ENCODE assay signal across 14 cellular contexts in genomic region chr6:170575250-170575649, GRCh38. TPM values are rescaled to one million over a fixed set of nuclear protein-coding genes. Genes with fewer than 3 reads are reported as not detected.
DNase-seq lines count a peak whose midpoint lies in the region; ATAC-seq, FAIRE-seq and TF ChIP-seq lines count a peak whose summit lies in the region.
"Had no signal": no experiment of that assay in that cellular context is flagged by ENCODE, and none has a peak within 500 bp of the region (broad histone marks: within the 10 kb centered on the region; RNA-seq: fewer than 3 reads in every experiment).

No MANE protein-coding gene starts in this region.

- H3K27ac ChIP-seq in Panc1 (ENCODE audit: low read length) (no peak overlapping the region), fibroblast of lung (ENCODE audit: insufficient read depth, low read length) (no peak overlapping the region)
- H3K27ac ChIP-seq: coronary artery, upper lobe of left lung had no signal

- no peak overlapping the region for H3K27ac Mint-ChIP-seq in activated CD4-positive, alpha-beta T cell treated with anti-CD3 and anti-CD28 coated beads, Interleukin-2, amount 10 ng/mL, durations not matched to agents 7 days and 5 days
- H3K27ac Mint-ChIP-seq in activated naive CD8-positive, alpha-beta T cell treated with anti-CD3 and anti-CD28 coated beads, Interleukin-2, amount 50 U/mL, for 24 hours, result no peak overlapping the region
- H3K27ac Mint-ChIP-seq: T-helper 2 cell treated with Interferon-gamma antibody and Interleukin-4, amounts not matched to agents 5 μg/mL and 100 μg/mL, for 36 hours had no signal

- POLR2A ChIA-PET in AG04449 (lab: Yijun Ruan, JAX), result interaction anchor here (1.4 kb wide), 1 partner anchor 9 kb away, joined by 8 read pairs; the partner anchor contains the start of gene PDCD2
- POLR2A ChIA-PET in Panc1 (lab: Charles Lee), result no interaction called here
- POLR2A ChIA-PET in activated CD4-positive, alpha-beta T cell treated with anti-CD3 and anti-CD28 coated beads, Interleukin-2, amount 10 ng/mL, durations not matched to agents 7 days and 5 days (lab: Charles Lee), result no interaction called here

- H3K4me3 ChIP-seq in AG04449 (ENCODE audit: low read depth, low read length), result no peak overlapping the region
- no peak overlapping the region for H3K4me3 ChIP-seq in Panc1 (ENCODE audit: low read depth in 2 of 2, low read length in 2 of 2)
- H3K4me3 ChIP-seq in fibroblast of lung (replicated peaks in 1 of 4; ENCODE audit: control extremely low read depth in 1 of 4, insufficient read depth in 1 of 4, low read depth in 3 of 4, low read length in 4 of 4), result no peak overlapping the region
- H3K4me3 ChIP-seq: coronary artery, upper lobe of left lung had no signal

- no peaks in the 10 kb centered on the region for H3K27me3 ChIP-seq in Panc1 (ENCODE audit: control insufficient read depth, insufficient read depth, low read length)
- no peaks in the 10 kb centered on the region for H3K27me3 ChIP-seq in fibroblast of lung (ENCODE audit: control insufficient read depth, insufficient read depth, low read length)
- H3K27me3 ChIP-seq: upper lobe of left lung had no signal

- no peaks in the 10 kb centered on the region for H3K4me1 Mint-ChIP-seq in activated CD4-positive, alpha-beta T cell treated with anti-CD3 and anti-CD28 coated beads, Interleukin-2, amount 10 ng/mL, durations not matched to agents 7 days and 5 days
- H3K4me1 Mint-ChIP-seq in activated naive CD8-positive, alpha-beta T cell treated with anti-CD3 and anti-CD28 coated beads, Interleukin-2, amount 50 U/mL, for 24 hours, result peaks cover 7% of the 10 kb centered on the region

- H3K79me2 ChIP-seq in fibroblast of lung (ENCODE audit: control insufficient read depth, insufficient read depth, low read length), result no peaks in the 10 kb centered on the region

- no peaks in the 10 kb centered on the region for H3K4me1 ChIP-seq in Panc1 (ENCODE audit: control insufficient read depth, insufficient read depth, low read length)
- H3K4me1 ChIP-seq in fibroblast of lung (ENCODE audit: control insufficient read depth, extremely low read depth, insufficient read depth, low read length), result no peaks in the 10 kb centered on the region
- H3K4me1 ChIP-seq: upper lobe of left lung had no signal

- no peaks in the 10 kb centered on the region for H3K27me3 Mint-ChIP-seq in activated CD4-positive, alpha-beta T cell treated with anti-CD3 and anti-CD28 coated beads, Interleukin-2, amount 10 ng/mL, durations not matched to agents 7 days and 5 days
- no peaks in the 10 kb centered on the region for H3K27me3 Mint-ChIP-seq in activated naive CD8-positive, alpha-beta T cell treated with anti-CD3 and anti-CD28 coated beads, Interleukin-2, amount 50 U/mL, for 24 hours

- BruUV-seq in Panc1 (replicated peaks; lab: Mats Ljungman, UMichigan), result no TSS peak

- no peak for DNase-seq in AG04449 (ENCODE audit: low read depth, low spot score)
- no peak for DNase-seq in Panc1 (ENCODE audit: low read depth, low spot score)
- peak in 1 of 2 donors; percentile 20 for DNase-seq in fibroblast of lung (ENCODE audit: low read depth in 2 of 2)
- no peak for DNase-seq in stimulated activated CD4-positive, alpha-beta T cell treated with anti-CD3 and anti-CD28 coated beads, Interleukin-4, amount 100 ng/mL, for 1 hour
- DNase-seq in activated CD4-positive, alpha-beta T cell treated with anti-CD3 and anti-CD28 coated beads, Interleukin-2, amount 10 ng/mL, durations not matched to agents 7 days and 5 days, result no peak
- DNase-seq in activated naive CD8-positive, alpha-beta T cell treated with anti-CD3 and anti-CD28 coated beads, Interleukin-2, amount 50 U/mL, for 24 hours, result no peak
- no peak for DNase-seq in NCI-H1694 treated with DMSO at 0.1 percent for 48 hours (lab: John Stamatoyannopoulos, UW)
- DNase-seq: activated T-cell treated with anti-CD3 and anti-CD28 coated beads, Interleukin-2, amount 50 U/mL, for 4 hours; NCI-H526 treated with DMSO at 0.1 percent for 48 hours; occipital lobe; upper lobe of left lung had no signal

- no peaks in the 10 kb centered on the region for H4K20me1 ChIP-seq in fibroblast of lung (ENCODE audit: control insufficient read depth, extremely low read depth, insufficient read depth, low read length)

- H3K9me3 ChIP-seq in Panc1 (ENCODE audit: control insufficient read depth, insufficient read depth, low read depth, low read length) (no peaks in the 10 kb centered on the region), fibroblast of lung (ENCODE audit: control insufficient read depth, insufficient read depth, low read depth, low read length) (no peaks in the 10 kb centered on the region)
- H3K9me3 ChIP-seq: upper lobe of left lung had no signal

- peak; percentile 71 for ATAC-seq in Panc1
- no peak for ATAC-seq in activated naive CD8-positive, alpha-beta T cell treated with anti-CD3 and anti-CD28 coated beads, Interleukin-2, amount 50 U/mL, for 24 hours
- ATAC-seq: activated T-cell treated with anti-CD3 and anti-CD28 coated beads, Interleukin-2, amount 50 U/mL, for 4 hours had no signal

- CTCF ChIA-PET in AG04449 (lab: Yijun Ruan, JAX), result interaction anchor here (1.3 to 2.1 kb wide), 2 partner anchors 9 to 10 kb away, joined by 3 to 10 read pairs; no protein-coding TSS in a partner anchor
- CTCF ChIA-PET in Panc1 (lab: Charles Lee), result interaction anchor here (0.7 kb wide), 1 partner anchor 10 kb away, joined by 3 read pairs; no protein-coding TSS in a partner anchor
- CTCF ChIA-PET in activated CD4-positive, alpha-beta T cell treated with anti-CD3 and anti-CD28 coated beads, Interleukin-2, amount 10 ng/mL, durations not matched to agents 7 days and 5 days (lab: Charles Lee), result interaction anchor here (1.2 to 2.1 kb wide), 2 partner anchors 19 to 22 kb away, joined by 4 to 5 read pairs; partner anchors contain the start of genes PSMB1 and TBP

- no peak overlapping the region for H3K9ac ChIP-seq in fibroblast of lung (ENCODE audit: insufficient read depth, low read length)

- no peak overlapping the region for H2AFZ ChIP-seq in fibroblast of lung (ENCODE audit: low read length)

- H3K36me3 Mint-ChIP-seq in activated CD4-positive, alpha-beta T cell treated with anti-CD3 and anti-CD28 coated beads, Interleukin-2, amount 10 ng/mL, durations not matched to agents 7 days and 5 days (ENCODE audit: low read depth), result peaks cover 44% of the 10 kb centered on the region
- H3K36me3 Mint-ChIP-seq in activated naive CD8-positive, alpha-beta T cell treated with anti-CD3 and anti-CD28 coated beads, Interleukin-2, amount 50 U/mL, for 24 hours (ENCODE audit: low read depth), result peaks cover 39% of the 10 kb centered on the region

- H3K36me3 ChIP-seq in Panc1 (ENCODE audit: control insufficient read depth, insufficient read depth, low read length) (peaks cover 65% of the 10 kb centered on the region), fibroblast of lung (ENCODE audit: control insufficient read depth, insufficient read depth, low read length) (peaks cover 4% of the 10 kb centered on the region)

- in situ Hi-C loops in Panc1 (cut with HindIII; ENCODE audit: low pct_unique_long_range_greater_than_20kb, low sequenced_read_pairs), result no loop called here

- no peak overlapping the region for H3K4me2 ChIP-seq in fibroblast of lung (ENCODE audit: extremely low read depth, insufficient read depth, low read length)

- H3K9me3 Mint-ChIP-seq in activated CD4-positive, alpha-beta T cell treated with anti-CD3 and anti-CD28 coated beads, Interleukin-2, amount 10 ng/mL, durations not matched to agents 7 days and 5 days, result no peaks in the 10 kb centered on the region
- H3K9me3 Mint-ChIP-seq in activated naive CD8-positive, alpha-beta T cell treated with anti-CD3 and anti-CD28 coated beads, Interleukin-2, amount 50 U/mL, for 24 hours, result no peaks in the 10 kb centered on the region
- H3K9me3 Mint-ChIP-seq: activated T-cell treated with anti-CD3 and anti-CD28 coated beads, Interleukin-2, amount 50 U/mL, for 4 hours; T-helper 2 cell treated with Interferon-gamma antibody and Interleukin-4, amounts not matched to agents 5 μg/mL and 100 μg/mL, for 36 hours had no signal

- peak; percentile 67 for FAIRE-seq in G401.6 (lab: Jason Lieb, UNC)

- H3K4me3 Mint-ChIP-seq in activated CD4-positive, alpha-beta T cell treated with anti-CD3 and anti-CD28 coated beads, Interleukin-2, amount 10 ng/mL, durations not matched to agents 7 days and 5 days, result no peak overlapping the region
- no peak overlapping the region for H3K4me3 Mint-ChIP-seq in activated naive CD8-positive, alpha-beta T cell treated with anti-CD3 and anti-CD28 coated beads, Interleukin-2, amount 50 U/mL, for 24 hours
- H3K4me3 Mint-ChIP-seq: activated T-cell treated with anti-CD3 and anti-CD28 coated beads, Interleukin-2, amount 50 U/mL, for 4 hours; T-helper 2 cell treated with Interferon-gamma antibody and Interleukin-4, amounts not matched to agents 5 μg/mL and 100 μg/mL, for 36 hours had no signal

- intact Hi-C loops in Panc1 (cut with micrococcal nuclease; ENCODE audit: unreplicated experiment), result no loop called here

- TF ChIP-seq CTCF in AG04449 (IDR thresholded peaks at IDR 0.05; ENCODE audit: insufficient read depth, low read length, missing control alignments) (peak; percentile 26), Panc1 (IDR thresholded peaks at IDR 0.05) (peak; percentile 72), fibroblast of lung (conservative IDR thresholded peaks at IDR 0.05 in 1 of 2, IDR thresholded peaks at IDR 0.05 in 1 of 2; ENCODE audit: low read depth in 1 of 2, low read length in 2 of 2) (peak; percentile 18 to 45)

RNA-seq across cellular contexts. Expression of gene PDCD2, which starts 9.2 kb away (rescaled TPM):
- total RNA-seq in Panc1 (2021; ENCODE audit: unreplicated experiment) (121 TPM), fibroblast of lung (39.6 and 62.4 TPM in 2 replicates)
- 88.0 TPM for polyA plus RNA-seq in Panc1 (2012; ENCODE audit: insufficient read length)
- 55.6 and 56.6 TPM in 2 replicates for polyA plus RNA-seq in fibroblast of lung
- 53.5 and 58.3 TPM in 2 replicates for polyA plus RNA-seq in fibroblast of lung (2012)
- 19.9 and 29.3 TPM in 2 replicates for polyA minus RNA-seq in fibroblast of lung (ENCODE audit: low replicate concordance)
- 10 to 100 TPM; 88.7 to 96.3 TPM for total RNA-seq in activated CD4-positive, alpha-beta T cell treated with anti-CD3 and anti-CD28 coated beads, Interleukin-2, amount 10 ng/mL, durations not matched to agents 7 days and 5 days

RNA-seq across cellular contexts. Expression of gene TBP, which starts 21.1 kb away (rescaled TPM):
- total RNA-seq in Panc1 (2021; ENCODE audit: unreplicated experiment), result 26.4 TPM
- polyA plus RNA-seq in Panc1 (2012; ENCODE audit: insufficient read length), result 27.5 TPM
- 7.8 and 8.7 TPM in 2 replicates for total RNA-seq in fibroblast of lung
- 14.2 and 14.4 TPM in 2 replicates for polyA plus RNA-seq in fibroblast of lung
- polyA plus RNA-seq in fibroblast of lung (2012), result 8.5 and 9.0 TPM in 2 replicates
- 3.4 and 3.5 TPM in 2 replicates for polyA minus RNA-seq in fibroblast of lung (ENCODE audit: low replicate concordance)
- total RNA-seq in activated CD4-positive, alpha-beta T cell treated with anti-CD3 and anti-CD28 coated beads, Interleukin-2, amount 10 ng/mL, durations not matched to agents 7 days and 5 days, result 10 to 100 TPM; 19.7 to 23.6 TPM

RNA-seq across cellular contexts. Expression of gene PSMB1, which starts 22.1 kb away (rescaled TPM):
- total RNA-seq in Panc1 (2021; ENCODE audit: unreplicated experiment), result 305 TPM
- polyA plus RNA-seq in Panc1 (2012; ENCODE audit: insufficient read length), result 378 TPM
- total RNA-seq in fibroblast of lung, result 227 and 245 TPM in 2 replicates
- polyA plus RNA-seq in fibroblast of lung, result 489 and 585 TPM in 2 replicates
- 289 and 347 TPM in 2 replicates for polyA plus RNA-seq in fibroblast of lung (2012)
- 119 and 149 TPM in 2 replicates for polyA minus RNA-seq in fibroblast of lung (ENCODE audit: low replicate concordance)
- total RNA-seq in activated CD4-positive, alpha-beta T cell treated with anti-CD3 and anti-CD28 coated beads, Interleukin-2, amount 10 ng/mL, durations not matched to agents 7 days and 5 days, result 100 to 1,000 TPM; 117 to 148 TPM
